12 cellular contexts compared by ENCODE assay signal in the genomic region with DNA sequence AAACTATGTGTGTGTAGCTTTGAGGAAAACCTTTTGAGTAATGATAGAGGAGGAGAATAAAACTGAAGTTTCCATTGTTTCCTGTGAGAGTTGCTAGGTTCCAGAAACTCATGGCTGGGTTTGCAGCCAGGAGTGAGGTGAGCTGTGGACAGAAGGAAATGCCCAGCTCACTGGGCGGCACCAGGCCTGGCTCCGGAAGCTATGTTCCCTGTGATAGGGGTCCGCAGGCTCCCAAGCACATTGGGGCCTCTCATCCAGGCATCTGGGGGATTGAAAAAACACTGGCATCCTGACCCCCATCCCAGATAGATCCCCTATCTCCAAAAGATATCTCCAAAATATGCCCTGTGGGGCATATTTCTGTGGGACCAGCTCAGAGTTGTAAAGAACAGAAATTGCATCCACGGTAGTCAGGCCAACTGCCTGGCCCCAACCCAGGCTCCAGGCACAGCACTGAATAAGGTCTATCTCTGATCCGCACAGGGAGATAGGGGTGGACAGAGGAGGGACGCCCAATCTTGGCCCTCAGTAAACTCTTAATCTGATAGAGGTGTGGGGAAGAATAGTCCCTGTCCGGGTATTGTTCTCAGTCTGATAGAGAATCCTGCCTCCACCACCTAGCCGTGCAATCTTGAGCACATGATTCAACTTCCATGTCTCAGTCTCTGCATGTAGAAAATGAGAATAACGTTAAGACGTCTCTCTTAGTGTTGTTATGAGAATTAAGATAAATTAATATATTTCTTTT. TPM values are rescaled to one million over a fixed set of nuclear protein-coding genes. Genes with fewer than 3 reads are reported as not detected.
DNase-seq lines count a peak whose midpoint lies in the region; ATAC-seq, FAIRE-seq and TF ChIP-seq lines count a peak whose summit lies in the region.
"Had no signal": no experiment of that assay in that cellular context is flagged by ENCODE, and none has a peak within 500 bp of the region (broad histone marks: within the 10 kb centered on the region; RNA-seq: fewer than 3 reads in every experiment).

No MANE protein-coding gene starts in this region.

- WGBS in esophagus squamous epithelium, 2 donors: 40 to 41% methylated on average over 8 to 9 of the region's 10 CpGs
- WGBS in pancreas, 2 donors: 64 to 77% methylated on average over 10 of the region's 10 CpGs

- no peaks in the 10 kb centered on the region for H3K36me3 Mint-ChIP-seq in CD4-positive, alpha-beta T cell (ENCODE audit: low read depth)
- no peaks in the 10 kb centered on the region for H3K36me3 Mint-ChIP-seq in WTC11

- no peaks in the 10 kb centered on the region for H3K9me3 ChIP-seq in CD4-positive, alpha-beta T cell (ENCODE audit: control insufficient read depth, low read length)
- no peaks in the 10 kb centered on the region for H3K9me3 ChIP-seq in esophagus squamous epithelium
- H3K9me3 ChIP-seq in pancreas: no peaks in the 10 kb centered on the region

- H3K4me1 Mint-ChIP-seq in CD4-positive, alpha-beta T cell (ENCODE audit: low read depth): peaks cover 22% of the 10 kb centered on the region
- H3K4me1 Mint-ChIP-seq in WTC11: peaks cover 58% of the 10 kb centered on the region

- TF ChIP-seq CTCF in CD4-positive, alpha-beta T cell (IDR thresholded peaks at IDR 0.05): no peak
- no peak for TF ChIP-seq CTCF in WTC11 (IDR thresholded peaks at IDR 0.05)
- TF ChIP-seq CTCF in esophagus squamous epithelium (IDR thresholded peaks at IDR 0.05): no peak
- no peak for TF ChIP-seq CTCF in pancreas (IDR thresholded peaks at IDR 0.05)

- no peak for DNase-seq in CD4-positive, alpha-beta T cell
- no peak for DNase-seq in WTC11 (ENCODE audit: low spot score)
- DNase-seq in esophagus squamous epithelium (lab: John Stamatoyannopoulos, UW): no peak
- DNase-seq in pancreas: no peak
- no peak for DNase-seq in cortex of kidney (lab: John Stamatoyannopoulos, UW)
- DNase-seq in SIG-M5 (lab: John Stamatoyannopoulos, UW): no peak
- DNase-seq in T-helper 9 cell: no peak
- DNase-seq in NCI-H510A (lab: John Stamatoyannopoulos, UW): no peak
- DNase-seq: activated CD4-positive, alpha-beta T cell treated with anti-CD3 and anti-CD28 coated beads, Interleukin-2, amount 50 U/mL, for 1 hour; DMS79 treated with DMSO at 0.1 percent for 48 hours; NCI-H526 had no signal

- H3K27ac ChIP-seq in CD4-positive, alpha-beta T cell (ENCODE audit: low read depth, low read length): no peak overlapping the region
- H3K27ac ChIP-seq in esophagus squamous epithelium: peak overlapping the region; percentile 87 to 97 (median 92)
- H3K27ac ChIP-seq in pancreas: peak overlapping the region in 3 of 4 donors; percentile 39 to 73 (median 71)

- POLR2A ChIA-PET in CD4-positive, alpha-beta T cell (lab: Charles Lee): no interaction called here
- POLR2A ChIA-PET in WTC11 (lab: Charles Lee): no interaction called here

- H3K4me3 ChIP-seq in esophagus squamous epithelium: no peak overlapping the region
- no peak overlapping the region for H3K4me3 ChIP-seq in pancreas

- no peak for ATAC-seq in CD4-positive, alpha-beta T cell (ENCODE audit: poor library complexity)
- ATAC-seq in WTC11 (no peak), pancreas (no peak)

- H3K9me3 Mint-ChIP-seq in CD4-positive, alpha-beta T cell: no peaks in the 10 kb centered on the region
- no peaks in the 10 kb centered on the region for H3K9me3 Mint-ChIP-seq in WTC11

- peak overlapping the region; percentile 90 for H3K4me3 Mint-ChIP-seq in CD4-positive, alpha-beta T cell
- peak overlapping the region; percentile 72 for H3K4me3 Mint-ChIP-seq in WTC11

- no peak for TF ChIP-seq POLR2A in esophagus squamous epithelium (IDR thresholded peaks at IDR 0.05)

- intact Hi-C loops in CD4-positive, alpha-beta T cell (cut with DNase I, micrococcal nuclease): loop anchor here in 1 of 2 experiments (5.0 kb wide), 2 partner anchors 157 to 1152 kb away; partner anchors contain the start of genes HP1BP3 and USP48
- intact Hi-C loops in esophagus squamous epithelium (cut with DNase I): no loop called here
- intact Hi-C loops in pancreas (cut with DNase I): no loop called here

- peak overlapping the region; percentile 20 for H3K27ac Mint-ChIP-seq in CD4-positive, alpha-beta T cell
- H3K27ac Mint-ChIP-seq in WTC11: no peak overlapping the region

- CTCF ChIA-PET in CD4-positive, alpha-beta T cell (lab: Charles Lee): no interaction called here
- CTCF ChIA-PET in WTC11 (lab: Charles Lee): interaction anchor here (1.1 to 1.6 kb wide), 4 partner anchors 13 to 42 kb away, joined by 3 to 6 read pairs (median 4); no protein-coding TSS in a partner anchor

- H3K4me1 ChIP-seq in esophagus squamous epithelium (peaks cover 30 to 95% (median 64%) of the 10 kb centered on the region in 3 donors), pancreas (peaks cover 6 to 14% (median 7%) of the 10 kb centered on the region in 3 donors)

- H3K36me3 ChIP-seq in esophagus squamous epithelium (no peaks in the 10 kb centered on the region), pancreas (no peaks in the 10 kb centered on the region)

- no peaks in the 10 kb centered on the region for H3K27me3 Mint-ChIP-seq in CD4-positive, alpha-beta T cell
- H3K27me3 Mint-ChIP-seq in WTC11 (ENCODE audit: low read depth): peaks cover 7% of the 10 kb centered on the region; the same call in 1 of the 2 replicates

- H3K27me3 ChIP-seq in CD4-positive, alpha-beta T cell (ENCODE audit: control insufficient read depth, insufficient read depth, low read length): no peaks in the 10 kb centered on the region
- H3K27me3 ChIP-seq in esophagus squamous epithelium (no peaks in the 10 kb centered on the region), pancreas (no peaks in the 10 kb centered on the region)

- no peak for FAIRE-seq in pancreas (lab: Jason Lieb, UNC)

TF ChIP-seq in WTC11, 78 proteins besides CTCF, POLR2A, EP300 and RAD21:
- TF ChIP-seq, protein P1, sequence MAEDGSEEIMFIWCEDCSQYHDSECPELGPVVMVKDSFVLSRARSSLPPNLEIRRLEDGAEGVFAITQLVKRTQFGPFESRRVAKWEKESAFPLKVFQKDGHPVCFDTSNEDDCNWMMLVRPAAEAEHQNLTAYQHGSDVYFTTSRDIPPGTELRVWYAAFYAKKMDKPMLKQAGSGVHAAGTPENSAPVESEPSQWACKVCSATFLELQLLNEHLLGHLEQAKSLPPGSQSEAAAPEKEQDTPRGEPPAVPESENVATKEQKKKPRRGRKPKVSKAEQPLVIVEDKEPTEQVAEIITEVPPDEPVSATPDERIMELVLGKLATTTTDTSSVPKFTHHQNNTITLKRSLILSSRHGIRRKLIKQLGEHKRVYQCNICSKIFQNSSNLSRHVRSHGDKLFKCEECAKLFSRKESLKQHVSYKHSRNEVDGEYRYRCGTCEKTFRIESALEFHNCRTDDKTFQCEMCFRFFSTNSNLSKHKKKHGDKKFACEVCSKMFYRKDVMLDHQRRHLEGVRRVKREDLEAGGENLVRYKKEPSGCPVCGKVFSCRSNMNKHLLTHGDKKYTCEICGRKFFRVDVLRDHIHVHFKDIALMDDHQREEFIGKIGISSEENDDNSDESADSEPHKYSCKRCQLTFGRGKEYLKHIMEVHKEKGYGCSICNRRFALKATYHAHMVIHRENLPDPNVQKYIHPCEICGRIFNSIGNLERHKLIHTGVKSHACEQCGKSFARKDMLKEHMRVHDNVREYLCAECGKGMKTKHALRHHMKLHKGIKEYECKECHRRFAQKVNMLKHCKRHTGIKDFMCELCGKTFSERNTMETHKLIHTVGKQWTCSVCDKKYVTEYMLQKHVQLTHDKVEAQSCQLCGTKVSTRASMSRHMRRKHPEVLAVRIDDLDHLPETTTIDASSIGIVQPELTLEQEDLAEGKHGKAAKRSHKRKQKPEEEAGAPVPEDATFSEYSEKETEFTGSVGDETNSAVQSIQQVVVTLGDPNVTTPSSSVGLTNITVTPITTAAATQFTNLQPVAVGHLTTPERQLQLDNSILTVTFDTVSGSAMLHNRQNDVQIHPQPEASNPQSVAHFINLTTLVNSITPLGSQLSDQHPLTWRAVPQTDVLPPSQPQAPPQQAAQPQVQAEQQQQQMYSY (CRISPR knock-in tag; IDR thresholded peaks at IDR 0.05): no peak
- no peak for TF ChIP-seq ZNF396 (CRISPR knock-in tag; IDR thresholded peaks at IDR 0.05; ENCODE audit: borderline replicate concordance)

RNA-seq across cellular contexts. Expression of gene HSPG2, which starts 1.9 kb away (rescaled TPM):
- 10 to 100 TPM; 10.8 to 11.0 TPM for total RNA-seq in CD4-positive, alpha-beta T cell
- total RNA-seq in WTC11 (2021) (120 to 127 TPM (median 120 TPM) in 3 replicates), esophagus squamous epithelium (100 to 1,000 TPM in 1 of 4 donors, 10 to 100 TPM in 3; 44.9 to 107 (median 54.2) TPM), pancreas (100 to 1,000 TPM in 2 of 6 donors, 10 to 100 TPM in 4; 50.4 to 164 (median 63.9) TPM)
- polyA plus RNA-seq in pancreas: 100 to 1,000 TPM in 1 of 2 donors, 10 to 100 TPM in 1; 53.9 to 123 TPM

RNA-seq across cellular contexts. Expression of gene CELA3B, which starts 37.9 kb away (rescaled TPM):
- not detected for total RNA-seq in CD4-positive, alpha-beta T cell
- 4.4 to 6.7 TPM (median 5.0 TPM) in 3 replicates for total RNA-seq in WTC11 (2021)
- not detected for total RNA-seq in esophagus squamous epithelium
- total RNA-seq in pancreas: over 10,000 TPM in 4 of 6 donors, 1,000 to 10,000 TPM in 2; 2,923 to 21,242 (median 14,470) TPM
- polyA plus RNA-seq in pancreas: over 10,000 TPM in 1 of 2 donors, 1,000 to 10,000 TPM in 1; 6,851 to 15,141 TPM
- total RNA-seq: esophagus mucosa had no signal

Comparison
In these comparisons a context has a peak if more than half of its experiments do, and no peak if none do; other contexts are left out.
1. RNA of gene CELA3B, which starts 37.9 kb away (total RNA-seq): 2,923 to 21,242 TPM in pancreas; 4.4 to 6.7 TPM in WTC11, not detected in CD4-positive, alpha-beta T cell and not detected in esophagus squamous epithelium; every median in the first group is over 100 times any median in the second.